Comparison of ENCODE assay signal across 8 cellular contexts in genomic region chr21:46005894-46006546, GRCh38. TPM values are rescaled to one million over a fixed set of nuclear protein-coding genes. Genes with fewer than 3 reads are reported as not detected.
DNase-seq lines count a peak whose midpoint lies in the region; ATAC-seq and TF ChIP-seq lines count a peak whose summit lies in the region.
"Not testable (repeated sequence)": the region's sequence is repeated elsewhere in the genome, so short reads cannot be mapped to it uniquely, and the experiment has no call there.

No MANE protein-coding gene starts in this region.

- H3K4ac ChIP-seq in H9 (ENCODE audit: low read depth, low read length): not testable (repeated sequence)

- not testable (repeated sequence) for H2BK20ac ChIP-seq in H9 (ENCODE audit: low read depth, low read length, poor library complexity, severe bottlenecking)

- H3K27me3 Mint-ChIP-seq in H9 (ENCODE audit: low read depth); activated CD4-positive, alpha-beta T cell treated with anti-CD3 and anti-CD28 coated beads for 36 hours: not testable (repeated sequence)

- POLR2A ChIA-PET in activated CD4-positive, alpha-beta T cell treated with anti-CD3 and anti-CD28 coated beads for 36 hours (lab: Charles Lee): interaction anchor here (0.7 kb wide), 1 partner anchor 94 kb away, joined by 6 read pairs; no protein-coding TSS in a partner anchor

- H2BK120ac ChIP-seq in H9 (ENCODE audit: low read depth, low read length, poor library complexity, severe bottlenecking): not testable (repeated sequence)

- DNase-seq in H9 (peak; percentile 29), NCI-H1930 (lab: John Stamatoyannopoulos, UW) (peak; percentile 28 to 32), breast epithelium (ENCODE audit: low spot score in 2 of 2) (peak; percentile 7 to 47), fibroblast of mammary gland (ENCODE audit: low read depth) (peak; percentile 49), left lobe of liver (ENCODE audit: low spot score) (peak; percentile 28), posterior vena cava (ENCODE audit: low spot score) (peak; percentile 49), transverse colon (peak; percentile 8)
- DNase-seq in activated CD4-positive, alpha-beta T cell treated with anti-CD3 and anti-CD28 coated beads for 36 hours: peak; percentile 13

- WGBS in H9 (ENCODE audit: extremely low coverage, insufficient read length, low lambda C conversion rate): no CpG with 5 or more reads among the region's 64 CpGs
- 96% methylated on average over 18 of the region's 64 CpGs; no CpG with 5 or more reads in 1 of the 2 donors for WGBS in transverse colon (ENCODE audit: low coverage in 1 of 2), 2 donors

- H3K27ac ChIP-seq in H9 (ENCODE audit: insufficient read length, low read depth, low read length); breast epithelium; transverse colon: not testable (repeated sequence)

- not testable (repeated sequence) for H3K4me1 Mint-ChIP-seq in H9; activated CD4-positive, alpha-beta T cell treated with anti-CD3 and anti-CD28 coated beads for 36 hours

- not testable (repeated sequence) for H3K36me3 ChIP-seq in breast epithelium, transverse colon

- not testable (repeated sequence) for H3K27me3 ChIP-seq in H9 (ENCODE audit: insufficient read depth, low read length); breast epithelium; transverse colon

- H2BK15ac ChIP-seq in H9 (ENCODE audit: low read depth, low read length): not testable (repeated sequence)

- H4K91ac ChIP-seq in H9 (ENCODE audit: insufficient read length, low read depth, low read length): not testable (repeated sequence)

- not testable (repeated sequence) for TF ChIP-seq POLR2A in breast epithelium (IDR thresholded peaks at IDR 0.05); transverse colon (IDR thresholded peaks at IDR 0.05)

- H2BK12ac ChIP-seq in H9 (ENCODE audit: insufficient read length, low read depth, low read length): not testable (repeated sequence)

- TF ChIP-seq EP300 in transverse colon (IDR thresholded peaks at IDR 0.05; ENCODE audit: low read depth): not testable (repeated sequence)

- not testable (repeated sequence) for H3K23ac ChIP-seq in H9 (ENCODE audit: insufficient read length, low read depth, low read length)

- H2BK5ac ChIP-seq in H9 (ENCODE audit: insufficient read length, low read length): not testable (repeated sequence)

- peaks cover 9 to 20% (median 15%) of the 10 kb centered on the region in 3 experiments; a peak in 6 of 7 replicates for H3K36me3 Mint-ChIP-seq in H9 (ENCODE audit: insufficient read depth in 1 of 3, low read depth in 3 of 3)
- not testable (repeated sequence) for H3K36me3 Mint-ChIP-seq in activated CD4-positive, alpha-beta T cell treated with anti-CD3 and anti-CD28 coated beads for 36 hours (ENCODE audit: low read depth)

- not testable (repeated sequence) for H3K4me2 ChIP-seq in H9 (ENCODE audit: insufficient read depth, insufficient read length, low read length)

- not testable (repeated sequence) for H2AFZ ChIP-seq in H9 (ENCODE audit: low read length)

- not testable (repeated sequence) for H3K9me3 ChIP-seq in H9 (ENCODE audit: control insufficient read depth, low read depth, low read length); breast epithelium; transverse colon

- CTCF ChIA-PET in activated CD4-positive, alpha-beta T cell treated with anti-CD3 and anti-CD28 coated beads for 36 hours (lab: Charles Lee): not testable (repeated sequence)

- not testable (repeated sequence) for H3K18ac ChIP-seq in H9 (ENCODE audit: insufficient read length, low read depth, low read length)

- H4K8ac ChIP-seq in H9 (replicated peaks; ENCODE audit: insufficient read length, low read depth, low read length): not testable (repeated sequence)

- intact Hi-C loops in activated CD4-positive, alpha-beta T cell treated with anti-CD3 and anti-CD28 coated beads for 36 hours (cut with DNase I, micrococcal nuclease); breast epithelium (cut with DNase I; ENCODE audit: low total_unique reads); posterior vena cava (cut with DNase I); transverse colon (cut with DNase I; ENCODE audit: low total_unique reads): not testable (repeated sequence)

- H3K9ac ChIP-seq in H9 (ENCODE audit: extremely low read depth, insufficient read length, low read length): not testable (repeated sequence)

- TF ChIP-seq CTCF in H9 (conservative IDR thresholded peaks at IDR 0.05); breast epithelium (IDR thresholded peaks at IDR 0.05); fibroblast of mammary gland (conservative IDR thresholded peaks at IDR 0.05; ENCODE audit: control insufficient read depth, insufficient read depth, low read depth, low read length); transverse colon (IDR thresholded peaks at IDR 0.05): not testable (repeated sequence)

- not testable (repeated sequence) for H3K4me3 Mint-ChIP-seq in H9; activated CD4-positive, alpha-beta T cell treated with anti-CD3 and anti-CD28 coated beads for 36 hours

- not testable (repeated sequence) for H3K27ac Mint-ChIP-seq in H9; activated CD4-positive, alpha-beta T cell treated with anti-CD3 and anti-CD28 coated beads for 36 hours

- H3K9me3 Mint-ChIP-seq in H9; activated CD4-positive, alpha-beta T cell treated with anti-CD3 and anti-CD28 coated beads for 36 hours (ENCODE audit: low read depth): not testable (repeated sequence)

- not testable (repeated sequence) for H3K79me2 ChIP-seq in H9 (ENCODE audit: insufficient read depth, low read length)

- H3K14ac ChIP-seq in H9 (ENCODE audit: insufficient read depth, low read length): not testable (repeated sequence)

- H3K4me3 ChIP-seq in breast epithelium; fibroblast of mammary gland (ENCODE audit: control insufficient read depth, low read depth, low read length); transverse colon: not testable (repeated sequence)

- H4K5ac ChIP-seq in H9 (ENCODE audit: insufficient read length, low read depth, low read length): not testable (repeated sequence)

- not testable (repeated sequence) for H4K20me1 ChIP-seq in H9 (ENCODE audit: control insufficient read depth, insufficient read depth, insufficient read length)

- not testable (repeated sequence) for H3K56ac ChIP-seq in H9 (ENCODE audit: insufficient read length, low read depth, low read length)

- H3T11ph ChIP-seq in H9 (ENCODE audit: low read length): not testable (repeated sequence)

- H3K79me1 ChIP-seq in H9 (ENCODE audit: insufficient read depth, low read depth, low read length, poor library complexity, severe bottlenecking): not testable (repeated sequence)

- not testable (repeated sequence) for H3K4me1 ChIP-seq in H9 (ENCODE audit: insufficient read depth, low read length); breast epithelium; transverse colon

- not testable (repeated sequence) for ATAC-seq in activated CD4-positive, alpha-beta T cell treated with anti-CD3 and anti-CD28 coated beads for 36 hours; left lobe of liver

- H2AK5ac ChIP-seq in H9 (ENCODE audit: insufficient read length, low read length): not testable (repeated sequence)

- in situ Hi-C loops in transverse colon (cut with MboI; ENCODE audit: low pct_ligation_motif_present in 1 of 4, low pct_unique_long_range_greater_than_20kb in 1 of 4, low sequenced_read_pairs in 3 of 4): not testable (repeated sequence)

- not testable (repeated sequence) for H3K23me2 ChIP-seq in H9 (ENCODE audit: insufficient read length, low read depth, low read length, poor library complexity, severe bottlenecking)

RNA-seq across cellular contexts. Expression of gene COL6A1, which starts 24.4 kb away (rescaled TPM):
- total RNA-seq in H9 (2021) (193 and 194 TPM in 2 replicates), breast epithelium (100 to 1,000 TPM; 137 to 527 (median 201) TPM), left lobe of liver (48.0 TPM), posterior vena cava (100 to 1,000 TPM; 606 to 689 TPM), transverse colon (100 to 1,000 TPM; 166 to 580 (median 346) TPM)
- under 1 TPM; 0.57 to 0.69 TPM for total RNA-seq in activated CD4-positive, alpha-beta T cell treated with anti-CD3 and anti-CD28 coated beads for 36 hours

Comparison
In these comparisons a context has a peak if more than half of its experiments do, and no peak if none do; other contexts are left out.
1. RNA of gene COL6A1, which starts 24.4 kb away (total RNA-seq): 606 to 689 TPM in posterior vena cava, 166 to 580 TPM in transverse colon, 137 to 527 TPM in breast epithelium, 193 to 194 TPM in H9 and 48.0 TPM in left lobe of liver (single experiment); 0.57 to 0.69 TPM in activated CD4-positive, alpha-beta T cell treated with anti-CD3 and anti-CD28 coated beads for 36 hours; every median in the first group is over 10 times any median in the second.
2. Peak in every context shown above with its lines, with median percentiles within 50 percentile points of each other: DNase-seq.